21 cellular contexts compared by ENCODE assay signal in the genomic region with DNA sequence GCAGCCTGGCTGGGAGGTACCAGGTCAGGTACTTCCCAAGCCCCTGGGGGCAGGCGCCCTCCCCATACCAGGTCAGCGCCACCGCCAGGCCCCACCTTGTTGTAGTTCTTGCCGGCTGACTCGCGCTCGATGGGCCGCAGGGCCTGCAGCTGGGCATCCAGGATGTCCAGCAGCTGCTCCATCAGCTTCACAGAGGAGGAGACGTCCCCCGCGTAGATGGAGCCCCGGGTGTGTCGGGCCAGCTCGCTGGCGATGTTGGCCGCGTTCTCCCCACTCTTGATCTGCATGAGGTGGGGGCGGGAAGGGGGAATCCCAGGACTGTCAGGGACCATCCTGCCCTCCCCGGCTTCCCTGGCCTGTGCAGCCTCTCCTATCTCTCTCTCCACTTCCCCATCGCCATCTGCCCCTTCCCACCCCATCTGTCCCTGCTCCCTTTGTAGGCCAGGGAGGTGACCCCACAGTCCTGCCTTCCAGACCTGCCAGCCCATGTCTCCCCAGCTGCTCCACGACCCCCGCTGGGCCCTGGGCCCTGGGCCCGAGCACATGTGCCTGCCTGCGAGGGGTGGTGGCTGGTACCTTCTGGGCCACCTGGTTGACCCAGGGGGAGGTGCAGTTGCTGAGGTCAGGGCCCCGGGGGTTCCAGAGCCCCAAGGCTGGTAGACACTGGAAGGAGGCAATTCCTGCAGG.
"Had no signal": no experiment of that assay in that cellular context is flagged by ENCODE, and none has a peak within 500 bp of the region (broad histone marks: within the 10 kb centered on the region; RNA-seq: fewer than 3 reads in every experiment).

No MANE protein-coding gene starts in this region.

- H3K9me3 Mint-ChIP-seq: activated CD8-positive, alpha-beta T cell treated with anti-CD3 and anti-CD28 coated beads for 36 hours; activated naive CD4-positive, alpha-beta T cell treated with anti-CD3 and anti-CD28 coated beads, Interleukin-2, amount 10 ng/mL, durations not matched to agents 7 days and 5 days; activated T-helper 17 cell treated with anti-CD3 and anti-CD28 coated beads, Interleukin-2, amount 50 U/mL, for 72 hours; dendritic cell treated with granulocyte-macrophage colony-stimulating factor and Interleukin-4, amounts not matched to agents 40 ng/mL and 50 ng/mL, for 4 days; natural killer cell treated with Interleukin-12 subunit alpha and Interleukin-12 subunit beta and Interleukin-15 and Interleukin-18, amount 100 ng/mL, for 72 hours had no signal

- H3K27ac Mint-ChIP-seq: activated CD4-positive, alpha-beta T cell treated with anti-CD3 and anti-CD28 coated beads for 36 hours; activated CD8-positive, alpha-beta T cell treated with anti-CD3 and anti-CD28 coated beads for 36 hours; activated naive CD4-positive, alpha-beta T cell treated with anti-CD3 and anti-CD28 coated beads, Interleukin-2, amount 10 ng/mL, durations not matched to agents 7 days and 5 days; activated T-helper 17 cell treated with anti-CD3 and anti-CD28 coated beads, Interleukin-2, amount 50 U/mL, for 72 hours; dendritic cell treated with granulocyte-macrophage colony-stimulating factor and Interleukin-4, amounts not matched to agents 40 ng/mL and 50 ng/mL, for 4 days; natural killer cell treated with Interleukin-12 subunit alpha and Interleukin-12 subunit beta and Interleukin-15 and Interleukin-18, amount 100 ng/mL, for 72 hours had no signal

- H3K4me2 ChIP-seq: hepatocyte had no signal

- H3K9me3 ChIP-seq: adrenal gland, psoas muscle, spleen, transverse colon had no signal

- H3K4me1 Mint-ChIP-seq: activated CD4-positive, alpha-beta T cell treated with anti-CD3 and anti-CD28 coated beads for 36 hours; activated naive CD4-positive, alpha-beta T cell treated with anti-CD3 and anti-CD28 coated beads, Interleukin-2, amount 10 ng/mL, durations not matched to agents 7 days and 5 days; activated T-helper 17 cell treated with anti-CD3 and anti-CD28 coated beads, Interleukin-2, amount 50 U/mL, for 72 hours had no signal

- H3K4me3 ChIP-seq: adrenal gland, hepatocyte, psoas muscle, spleen, transverse colon had no signal

- H3K4me1 ChIP-seq: adrenal gland, psoas muscle, spleen, transverse colon had no signal

- H2AFZ ChIP-seq: hepatocyte had no signal

- ATAC-seq: activated CD4-positive, alpha-beta T cell treated with anti-CD3 and anti-CD28 coated beads for 36 hours; activated CD8-positive, alpha-beta T cell treated with anti-CD3 and anti-CD28 coated beads for 36 hours; activated T-helper 17 cell treated with anti-CD3 and anti-CD28 coated beads, Interleukin-2, amount 50 U/mL, for 72 hours; left ventricle myocardium superior; natural killer cell treated with Interleukin-12 subunit alpha and Interleukin-12 subunit beta and Interleukin-15 and Interleukin-18, amount 100 ng/mL, for 72 hours; psoas muscle; sciatic nerve had no signal

- H3K79me2 ChIP-seq: hepatocyte had no signal

- H3K27ac ChIP-seq: adrenal gland, hepatocyte, psoas muscle, spleen, transverse colon, VCaP had no signal

- H3K27me3 Mint-ChIP-seq: activated CD4-positive, alpha-beta T cell treated with anti-CD3 and anti-CD28 coated beads for 36 hours; activated CD8-positive, alpha-beta T cell treated with anti-CD3 and anti-CD28 coated beads for 36 hours; activated naive CD4-positive, alpha-beta T cell treated with anti-CD3 and anti-CD28 coated beads, Interleukin-2, amount 10 ng/mL, durations not matched to agents 7 days and 5 days; activated T-helper 17 cell treated with anti-CD3 and anti-CD28 coated beads, Interleukin-2, amount 50 U/mL, for 72 hours; natural killer cell treated with Interleukin-12 subunit alpha and Interleukin-12 subunit beta and Interleukin-15 and Interleukin-18, amount 100 ng/mL, for 72 hours had no signal

- H3K27me3 ChIP-seq: adrenal gland, hepatocyte, transverse colon had no signal

- DNase-seq: activated CD4-positive, alpha-beta T cell treated with anti-CD3 and anti-CD28 coated beads for 36 hours; activated CD8-positive, alpha-beta T cell treated with anti-CD3 and anti-CD28 coated beads for 36 hours; activated naive CD4-positive, alpha-beta T cell treated with anti-CD3 and anti-CD28 coated beads, Interleukin-2, amount 10 ng/mL, durations not matched to agents 7 days and 5 days; adrenal gland; caudate nucleus; erythroblast; left ventricle myocardium superior; mesenchymal stem cell; occipital lobe; psoas muscle; spleen; stimulated activated CD4-positive, alpha-beta T cell treated with anti-CD3 and anti-CD28 coated beads, Interleukin-1b, Interleukin-23, amount 100 ng/mL, for 48 hours; stimulated activated naive CD4-positive, alpha-beta T cell; T-helper 1 cell; transverse colon had no signal

- H3K36me3 Mint-ChIP-seq: activated naive CD4-positive, alpha-beta T cell treated with anti-CD3 and anti-CD28 coated beads, Interleukin-2, amount 10 ng/mL, durations not matched to agents 7 days and 5 days; natural killer cell treated with Interleukin-12 subunit alpha and Interleukin-12 subunit beta and Interleukin-15 and Interleukin-18, amount 100 ng/mL, for 72 hours had no signal

- H3K4me3 Mint-ChIP-seq: activated CD4-positive, alpha-beta T cell treated with anti-CD3 and anti-CD28 coated beads for 36 hours; activated CD8-positive, alpha-beta T cell treated with anti-CD3 and anti-CD28 coated beads for 36 hours; activated naive CD4-positive, alpha-beta T cell treated with anti-CD3 and anti-CD28 coated beads, Interleukin-2, amount 10 ng/mL, durations not matched to agents 7 days and 5 days; activated T-helper 17 cell treated with anti-CD3 and anti-CD28 coated beads, Interleukin-2, amount 50 U/mL, for 72 hours; dendritic cell treated with granulocyte-macrophage colony-stimulating factor and Interleukin-4, amounts not matched to agents 40 ng/mL and 50 ng/mL, for 4 days; natural killer cell treated with Interleukin-12 subunit alpha and Interleukin-12 subunit beta and Interleukin-15 and Interleukin-18, amount 100 ng/mL, for 72 hours had no signal
